Comparison of ENCODE assay signal across 16 cellular contexts in the genomic region with DNA sequence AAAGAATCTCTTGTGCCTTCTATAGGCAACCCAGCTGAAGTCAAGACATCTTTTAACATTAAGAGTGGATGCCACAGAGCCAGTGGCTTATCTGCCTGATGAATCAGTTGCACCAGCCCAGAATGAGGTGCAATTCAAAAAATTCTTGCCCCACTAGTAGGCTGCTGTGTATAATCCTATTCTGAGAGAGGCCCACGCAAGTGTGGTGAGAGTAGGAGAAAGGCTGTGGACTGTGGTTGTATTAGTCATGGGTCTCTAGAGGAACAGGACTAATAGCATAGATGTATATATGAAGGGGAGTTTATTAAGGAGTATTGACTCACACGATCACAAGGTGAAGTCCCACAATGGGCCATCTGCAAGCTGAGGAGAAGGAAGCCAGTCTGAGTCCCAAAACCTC.
DNase-seq lines count a peak whose midpoint lies in the region; ATAC-seq and TF ChIP-seq lines count a peak whose summit lies in the region.
"Had no signal": no experiment of that assay in that cellular context is flagged by ENCODE, and none has a peak within 500 bp of the region (broad histone marks: within the 10 kb centered on the region; RNA-seq: fewer than 3 reads in every experiment).

No MANE protein-coding gene starts in this region.

- DNase-seq in activated naive CD4-positive, alpha-beta T cell treated with Interleukin-2 at 50 U/mL for 16 hours: peak; percentile 54
- no peak for DNase-seq in activated naive CD4-positive, alpha-beta T cell (lab: John Stamatoyannopoulos, UW)
- DNase-seq in hepatic stellate cell (ENCODE audit: low spot score): peak; percentile 51
- DNase-seq in stimulated activated naive CD8-positive, alpha-beta T cell treated with anti-CD3 and anti-CD28 coated beads, Interleukin-15, Interleukin-2, amounts not matched to agents 100 U/mL and 50 U/mL, for 24 hours: peak; percentile 54
- no peak for DNase-seq in DMS53 treated with DMSO at 0.1 percent for 48 hours (lab: John Stamatoyannopoulos, UW; ENCODE audit: unreplicated experiment)
- no peak for DNase-seq in NCI-H2196 treated with DMSO at 0.1 percent for 48 hours (lab: John Stamatoyannopoulos, UW; ENCODE audit: unreplicated experiment)
- DNase-seq: cerebellar nuclear complex, esophagus squamous epithelium, NCI-H1048, spleen, T-cell had no signal

- peak overlapping the region; percentile 90; the same call in 1 of the 2 replicates for H3K27ac ChIP-seq in VCaP
- H3K27ac ChIP-seq: esophagus squamous epithelium, HL-60, spleen, thoracic aorta had no signal

- peak; percentile 97 for ATAC-seq in stimulated activated naive CD8-positive, alpha-beta T cell treated with anti-CD3 and anti-CD28 coated beads, Interleukin-15, Interleukin-2, amounts not matched to agents 100 U/mL and 50 U/mL, for 24 hours
- ATAC-seq in GM21528 (IDR thresholded peaks at IDR 0.05; ENCODE audit: low FRiP score, unreplicated experiment): no peak
- ATAC-seq: naive thymus-derived CD4-positive, alpha-beta T cell; T-cell had no signal

- TF ChIP-seq CTCF in VCaP (conservative IDR thresholded peaks at IDR 0.05): no peak

Comparison
In these comparisons a context has a peak if more than half of its experiments do, and no peak if none do; other contexts are left out.
1. DNase-seq: peak in activated naive CD4-positive, alpha-beta T cell treated with Interleukin-2 at 50 U/mL for 16 hours (single experiment), hepatic stellate cell (single experiment) and stimulated activated naive CD8-positive, alpha-beta T cell treated with anti-CD3 and anti-CD28 coated beads, Interleukin-15, Interleukin-2, amounts not matched to agents 100 U/mL and 50 U/mL, for 24 hours (single experiment); none in activated naive CD4-positive, alpha-beta T cell (0 of 4), DMS53 treated with DMSO at 0.1 percent for 48 hours (single experiment) and NCI-H2196 treated with DMSO at 0.1 percent for 48 hours (single experiment).